8 cellular contexts compared by ENCODE assay signal in genomic region chr12:92297932-92298681, GRCh38.
A peak's percentile ranks its signal among the peaks of the same experiment; 100 is the strongest.
DNase-seq lines count a peak whose midpoint lies in the region; ATAC-seq and TF ChIP-seq lines count a peak whose summit lies in the region.

No MANE protein-coding gene starts in this region.

- H3K9ac ChIP-seq in IMR-90 (ENCODE audit: low read depth, low read length) (peak overlapping the region; percentile 22; the same call in 1 of the 2 replicates), mammary epithelial cell (ENCODE audit: insufficient read depth, low read length) (no peak overlapping the region)

- H3K27ac ChIP-seq in IMR-90 (ENCODE audit: insufficient read depth, low read length) (peak overlapping the region; percentile 79), mammary epithelial cell (ENCODE audit: insufficient read depth, low read depth, low read length) (no peak overlapping the region)

- dilution Hi-C loops in IMR-90 (cut with HindIII; ENCODE audit: low sequenced_read_pairs, unreplicated experiment) (no loop called here), mammary epithelial cell (cut with HindIII; ENCODE audit: low sequenced_read_pairs) (no loop called here)

- peak overlapping the region; percentile 86 for H4K91ac ChIP-seq in IMR-90 (ENCODE audit: insufficient read depth, low read depth, low read length)

- H3K9me1 ChIP-seq in IMR-90 (ENCODE audit: insufficient read depth, low read length) = peaks cover 6% of the 10 kb centered on the region; the same call in 1 of the 2 replicates

- H4K5ac ChIP-seq in IMR-90 (ENCODE audit: low read depth, low read length) = peak overlapping the region; percentile 83; the same call in 1 of the 2 replicates

- H3K4me3 ChIP-seq in IMR-90 (ENCODE audit: insufficient read depth, low read depth, low read length) = no peak overlapping the region
- H3K4me3 ChIP-seq in mammary epithelial cell (replicated peaks in 1 of 3; ENCODE audit: insufficient read depth in 1 of 3, low read depth in 2 of 3, low read length in 3 of 3) = no peak overlapping the region

- TF ChIP-seq RAD21 in IMR-90 (IDR thresholded peaks at IDR 0.05; ENCODE audit: low read length) = no peak

- H2BK5ac ChIP-seq in IMR-90 (ENCODE audit: low read depth, low read length, poor library complexity, severe bottlenecking) = peak overlapping the region; percentile 78

- H2BK15ac ChIP-seq in IMR-90 (ENCODE audit: low read depth, low read length) = peak overlapping the region; percentile 39; the same call in 1 of the 3 replicates

- peak overlapping the region; percentile 62; the same call in 1 of the 2 replicates for H3K23ac ChIP-seq in IMR-90 (ENCODE audit: low read depth, low read length)

- peak overlapping the region; percentile 56 for H3K14ac ChIP-seq in IMR-90 (replicated peaks; ENCODE audit: low read depth, low read length)

- no peak for TF ChIP-seq CTCF in GM10266 (IDR thresholded peaks at IDR 0.05; ENCODE audit: control insufficient read depth, insufficient read depth, low read depth, missing control alignments)
- TF ChIP-seq CTCF in IMR-90 (conservative IDR thresholded peaks at IDR 0.05; ENCODE audit: low read depth, low read length) = no peak
- no peak for TF ChIP-seq CTCF in mammary epithelial cell (conservative IDR thresholded peaks at IDR 0.05 in 1 of 2, IDR thresholded peaks at IDR 0.05 in 1 of 2; ENCODE audit: extremely low read depth in 1 of 2, insufficient read depth in 1 of 2, low read depth in 1 of 2, low read length in 2 of 2)

- H3K4me1 ChIP-seq in IMR-90 (ENCODE audit: control insufficient read depth, insufficient read depth, low read length) = peaks cover 14% of the 10 kb centered on the region
- no peaks in the 10 kb centered on the region for H3K4me1 ChIP-seq in mammary epithelial cell (ENCODE audit: insufficient read depth, low read length)

- H3K79me1 ChIP-seq in IMR-90 (ENCODE audit: low read depth in 1 of 2, low read length in 2 of 2) = 0 out of 4 replicates have a peak, but pooled peaks cover 0 to 4% of the 10 kb centered on the region in 2 experiments

- H3K4me2 ChIP-seq in IMR-90 (ENCODE audit: low read depth, low read length) (no peak overlapping the region; the same call in 1 of the 2 replicates), mammary epithelial cell (ENCODE audit: insufficient read depth, low read depth, low read length) (no peak overlapping the region)

- CTCF ChIA-PET in IMR-90 (lab: Yijun Ruan, JAX) (interaction anchor here (0.6 kb wide), 1 partner anchor 560 kb away, joined by 4 read pairs; no protein-coding TSS in a partner anchor), mammary epithelial cell (lab: Charles Lee; ENCODE audit: low non-redundant PET) (no interaction called here)

- WGBS in IMR-90 (ENCODE audit: extremely low coverage in 2 of 2, insufficient read length in 1 of 2), 2 experiments = 80% methylated on average over 1 of the region's 8 CpGs; no CpG with 5 or more reads in 1 of the 2 experiments
- 86% methylated on average over 8 of the region's 8 CpGs for WGBS in mammary epithelial cell (ENCODE audit: low coverage, missing lambda C conversion rate)

- H4K8ac ChIP-seq in IMR-90 (ENCODE audit: low read depth in 2 of 2, low read length in 2 of 2) = peak overlapping the region; percentile 41 to 76

- intact Hi-C loops in IMR-90 (cut with micrococcal nuclease) (loop anchor here (5.0 to 10.0 kb wide), 2 partner anchors 151 to 267 kb away; partner anchors contain the start of gene BTG1), mammary epithelial cell (cut with micrococcal nuclease) (no loop called here)

- H2AK9ac ChIP-seq in IMR-90 (replicated peaks; ENCODE audit: low read depth, low read length, poor library complexity) = no peak overlapping the region

- DNase-seq in GM10266 (ENCODE audit: extremely low spot score) = peak; percentile 42
- peak; percentile 80 for DNase-seq in IMR-90
- peak; percentile 5 for DNase-seq in mammary epithelial cell
- peak; percentile 28 for DNase-seq in renal cortical epithelial cell (ENCODE audit: low read depth)
- no peak for DNase-seq in HUDEP-2 (lab: John Stamatoyannopoulos, UW; ENCODE audit: unreplicated experiment in 76 of 76)
- DNase-seq in stimulated activated CD8-positive, alpha-beta memory T cell treated with anti-CD3 and anti-CD28 coated beads, Interleukin-4, amount 100 ng/mL, for 48 hours = no peak
- DNase-seq in stimulated activated CD4-positive, alpha-beta T cell treated with anti-CD3 and anti-CD28 coated beads, Interleukin-12 subunit alpha, Interleukin-12 subunit beta, amount 100 ng/mL, for 4 hours = no peak

- no peaks in the 10 kb centered on the region for H3K36me3 ChIP-seq in IMR-90 (ENCODE audit: control insufficient read depth, insufficient read depth, low read length)
- H3K36me3 ChIP-seq in mammary epithelial cell (ENCODE audit: insufficient read depth, low read length) = no peaks in the 10 kb centered on the region

- H3K9me3 ChIP-seq in IMR-90 (ENCODE audit: control insufficient read depth, insufficient read depth, low read length) (no peaks in the 10 kb centered on the region), mammary epithelial cell (replicated peaks; ENCODE audit: insufficient read depth, low read length) (no peaks in the 10 kb centered on the region)

- POLR2A ChIA-PET in IMR-90 (lab: Charles Lee; ENCODE audit: unreplicated experiment) = no interaction called here

- H3K79me2 ChIP-seq in mammary epithelial cell (ENCODE audit: insufficient read depth, low read length) = no peaks in the 10 kb centered on the region

- H4K20me1 ChIP-seq in IMR-90 (ENCODE audit: insufficient read depth, low read length) (no peaks in the 10 kb centered on the region), mammary epithelial cell (ENCODE audit: insufficient read depth, low read length) (no peaks in the 10 kb centered on the region)

- peak overlapping the region; percentile 92; the same call in 1 of the 2 replicates for H3K18ac ChIP-seq in IMR-90 (ENCODE audit: low read depth, low read length)

- BruUV-seq in IMR-90 (replicated peaks; lab: Mats Ljungman, UMichigan) (no TSS peak), mammary epithelial cell (replicated peaks; lab: Mats Ljungman, UMichigan) (no TSS peak)

- H3K27me3 ChIP-seq in IMR-90 (ENCODE audit: control insufficient read depth, insufficient read depth, low read length) (no peaks in the 10 kb centered on the region), mammary epithelial cell (ENCODE audit: insufficient read depth, low read length) (no peaks in the 10 kb centered on the region)

- H3K56ac ChIP-seq in IMR-90 (ENCODE audit: extremely low read depth, insufficient read depth, low read length) = peak overlapping the region; percentile 51

- in situ Hi-C loops in IMR-90 (cut with MboI; ENCODE audit: low sequenced_read_pairs) (no loop called here), mammary epithelial cell (cut with MboI; ENCODE audit: low sequenced_read_pairs in 2 of 2) (no loop called here)

- H2AFZ ChIP-seq in IMR-90 (replicated peaks; ENCODE audit: low read length, poor library complexity) (peak overlapping the region; percentile 55), mammary epithelial cell (ENCODE audit: low read depth, low read length) (no peak overlapping the region)

- 0 out of 2 replicates have a peak overlapping the region, but pooled peaks have one; percentile 10 for H2AK5ac ChIP-seq in IMR-90 (ENCODE audit: low read depth, low read length)

- TF ChIP-seq POLR2A in IMR-90 (IDR thresholded peaks at IDR 0.05; ENCODE audit: low read depth, low read length) = no peak

- ATAC-seq in IMR-90 (ENCODE audit: low read depth) (peak; percentile 55), HG03520 (IDR thresholded peaks at IDR 0.05; ENCODE audit: unreplicated experiment) (no peak)

- H2BK20ac ChIP-seq in IMR-90 (ENCODE audit: low read depth, low read length) = peak overlapping the region; percentile 88; the same call in 1 of the 2 replicates

- peak overlapping the region; percentile 80 for H3K4ac ChIP-seq in IMR-90 (ENCODE audit: low read depth, low read length)

- H2BK120ac ChIP-seq in IMR-90 (ENCODE audit: low read depth, low read length) = peak overlapping the region; percentile 90

TF ChIP-seq in IMR-90, 13 proteins besides CTCF, POLR2A, EP300 and RAD21:
- TF ChIP-seq USF2 (IDR thresholded peaks at IDR 0.05; ENCODE audit: low read depth, low read length) (no peak), FOS (IDR thresholded peaks at IDR 0.05; ENCODE audit: low read depth, low read length) (no peak; the same call in 1 of the 2 replicates), MXI1 (IDR thresholded peaks at IDR 0.05; ENCODE audit: borderline replicate concordance, low read depth, low read length) (no peak), RFX5 (IDR thresholded peaks at IDR 0.05; ENCODE audit: low read depth, low read length) (no peak), ELK1 (IDR thresholded peaks at IDR 0.05; ENCODE audit: borderline replicate concordance, low read depth, low read length) (no peak), NFE2L2 (IDR thresholded peaks at IDR 0.05; ENCODE audit: low read depth, low read length) (no peak), CEBPB (IDR thresholded peaks at IDR 0.05; ENCODE audit: low read depth, low read length) (peak; percentile 43; the same call in 1 of the 2 replicates), MAZ (IDR thresholded peaks at IDR 0.05; ENCODE audit: borderline replicate concordance, low read depth, low read length) (0 out of 2 replicates have a peak, but pooled peaks have one; percentile 17), SMC3 (IDR thresholded peaks at IDR 0.05; ENCODE audit: low read depth, low read length) (no peak), BHLHE40 (IDR thresholded peaks at IDR 0.05; ENCODE audit: low read depth, low read length) (no peak), CHD1 (IDR thresholded peaks at IDR 0.05; ENCODE audit: low read depth, low read length) (no peak), MAFK (IDR thresholded peaks at IDR 0.05; ENCODE audit: low read depth, low read length) (no peak), RCOR1 (IDR thresholded peaks at IDR 0.05; ENCODE audit: insufficient replicate concordance, low read length) (no peak)
TF ChIP-seq in IMR-90: peak in this region for 2.

Comparison
In these comparisons a context has a peak if more than half of its experiments do, and no peak if none do; other contexts are left out.
1. DNase-seq: peak in GM10266 (single experiment), IMR-90 (single experiment), mammary epithelial cell (single experiment) and renal cortical epithelial cell (single experiment); none in HUDEP-2 (0 of 76), stimulated activated CD8-positive, alpha-beta memory T cell treated with anti-CD3 and anti-CD28 coated beads, Interleukin-4, amount 100 ng/mL, for 48 hours (single experiment) and stimulated activated CD4-positive, alpha-beta T cell treated with anti-CD3 and anti-CD28 coated beads, Interleukin-12 subunit alpha, Interleukin-12 subunit beta, amount 100 ng/mL, for 4 hours (single experiment).